1 cellular context compared by ENCODE assay signal in the genomic region with DNA sequence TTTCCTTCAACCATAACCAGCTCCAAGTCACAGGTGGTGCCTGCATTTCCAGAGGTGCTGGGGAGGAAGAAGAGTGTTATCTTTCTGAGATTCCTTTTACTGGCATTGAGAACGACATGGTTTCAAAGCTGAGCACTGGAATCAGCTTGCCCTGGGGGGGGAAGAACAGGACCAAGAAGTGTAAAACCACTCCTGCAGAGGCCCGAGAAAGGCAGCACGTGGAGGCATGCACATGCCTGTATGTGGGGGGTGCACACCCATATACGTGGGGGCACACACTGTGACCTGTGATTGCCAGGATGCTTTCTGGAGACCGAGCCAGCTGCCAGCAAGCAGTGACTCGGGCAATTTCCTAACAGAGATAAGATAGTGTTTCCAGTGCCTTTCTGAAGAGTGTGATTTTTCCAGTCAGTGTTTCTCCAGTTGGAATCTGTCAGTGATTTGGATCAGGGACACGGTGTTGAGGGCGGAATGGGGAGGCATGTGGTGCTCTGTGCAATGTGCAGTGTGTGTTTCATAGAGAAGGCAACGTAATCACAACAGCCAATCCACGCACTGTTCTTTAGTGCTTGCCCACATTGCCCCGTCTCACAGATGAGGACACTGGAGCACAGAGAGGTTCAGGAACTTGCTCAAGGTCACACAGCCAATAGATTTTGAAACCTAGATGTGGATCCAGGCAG.
TF ChIP-seq lines count a peak whose summit lies in the region.

No MANE protein-coding gene starts in this region.

TF ChIP-seq in HepG2, 621 proteins besides CTCF, POLR2A, EP300 and RAD21 (continued from another document):
- TF ChIP-seq, protein P1, sequence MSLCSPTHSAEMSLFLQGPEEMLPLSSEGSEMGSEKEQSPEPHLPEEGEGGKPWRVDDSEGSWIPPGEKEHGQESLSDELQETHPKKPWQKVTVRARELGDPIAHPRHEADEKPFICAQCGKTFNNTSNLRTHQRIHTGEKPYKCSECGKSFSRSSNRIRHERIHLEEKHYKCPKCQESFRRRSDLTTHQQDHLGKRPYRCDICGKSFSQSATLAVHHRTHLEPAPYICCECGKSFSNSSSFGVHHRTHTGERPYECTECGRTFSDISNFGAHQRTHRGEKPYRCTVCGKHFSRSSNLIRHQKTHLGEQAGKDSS (CRISPR knock-in tag; IDR thresholded peaks at IDR 0.05; ENCODE audit: borderline replicate concordance, low read depth) = 0 out of 2 replicates have a peak, but pooled peaks have one; percentile 44
- TF ChIP-seq REL (CRISPR knock-in tag; conservative IDR thresholded peaks at IDR 0.05) (no peak), ZC3H4 (CRISPR knock-in tag; IDR thresholded peaks at IDR 0.05; ENCODE audit: borderline replicate concordance) (peak; percentile 51; the same call in 1 of the 2 replicates), ZNF670 (CRISPR knock-in tag; IDR thresholded peaks at IDR 0.05; ENCODE audit: borderline replicate concordance) (no peak), ZNF569 (CRISPR knock-in tag; IDR thresholded peaks at IDR 0.05; ENCODE audit: borderline replicate concordance) (no peak), HNRNPK (IDR thresholded peaks at IDR 0.05; ENCODE audit: low read depth, low read length, poor library complexity, severe bottlenecking) (no peak), MIER2 (CRISPR knock-in tag; IDR thresholded peaks at IDR 0.05) (no peak), MYC (CRISPR knock-in tag; IDR thresholded peaks at IDR 0.05; ENCODE audit: borderline replicate concordance) (peak; percentile 49; the same call in 1 of the 2 replicates), ZNF672 (CRISPR knock-in tag; IDR thresholded peaks at IDR 0.05) (no peak), ZNF616 (CRISPR knock-in tag; IDR thresholded peaks at IDR 0.05; ENCODE audit: low read depth) (no peak), POLR2G (IDR thresholded peaks at IDR 0.05; ENCODE audit: low read depth, low read length) (0 out of 2 replicates have a peak, but pooled peaks have one; percentile 13), KDM1A (CRISPR knock-in tag; IDR thresholded peaks at IDR 0.05) (peak; percentile 96), TAF15 (IDR thresholded peaks at IDR 0.05; ENCODE audit: low read depth, low read length, poor library complexity, severe bottlenecking) (no peak), PHF8 (CRISPR knock-in tag; IDR thresholded peaks at IDR 0.05) (peak; percentile 14; the same call in 1 of the 2 replicates), ZNF891 (CRISPR knock-in tag; IDR thresholded peaks at IDR 0.05) (no peak), ZFP36 (IDR thresholded peaks at IDR 0.05; ENCODE audit: borderline replicate concordance, low read depth, low read length, partially characterized antibody) (peak; percentile 86), ZBTB21 (CRISPR knock-in tag; IDR thresholded peaks at IDR 0.05) (no peak), RCOR2 (CRISPR knock-in tag; IDR thresholded peaks at IDR 0.05) (peak; percentile 54; the same call in 1 of the 2 replicates), NCOR1 (IDR thresholded peaks at IDR 0.05; ENCODE audit: borderline replicate concordance, low read length) (no peak), ATF7-NPFF (CRISPR knock-in tag; IDR thresholded peaks at IDR 0.05; ENCODE audit: low read depth) (no peak), RBFOX2 (IDR thresholded peaks at IDR 0.05; ENCODE audit: low read depth, low read length) (0 out of 2 replicates have a peak, but pooled peaks have one; percentile 31)
- TF ChIP-seq, protein P2, sequence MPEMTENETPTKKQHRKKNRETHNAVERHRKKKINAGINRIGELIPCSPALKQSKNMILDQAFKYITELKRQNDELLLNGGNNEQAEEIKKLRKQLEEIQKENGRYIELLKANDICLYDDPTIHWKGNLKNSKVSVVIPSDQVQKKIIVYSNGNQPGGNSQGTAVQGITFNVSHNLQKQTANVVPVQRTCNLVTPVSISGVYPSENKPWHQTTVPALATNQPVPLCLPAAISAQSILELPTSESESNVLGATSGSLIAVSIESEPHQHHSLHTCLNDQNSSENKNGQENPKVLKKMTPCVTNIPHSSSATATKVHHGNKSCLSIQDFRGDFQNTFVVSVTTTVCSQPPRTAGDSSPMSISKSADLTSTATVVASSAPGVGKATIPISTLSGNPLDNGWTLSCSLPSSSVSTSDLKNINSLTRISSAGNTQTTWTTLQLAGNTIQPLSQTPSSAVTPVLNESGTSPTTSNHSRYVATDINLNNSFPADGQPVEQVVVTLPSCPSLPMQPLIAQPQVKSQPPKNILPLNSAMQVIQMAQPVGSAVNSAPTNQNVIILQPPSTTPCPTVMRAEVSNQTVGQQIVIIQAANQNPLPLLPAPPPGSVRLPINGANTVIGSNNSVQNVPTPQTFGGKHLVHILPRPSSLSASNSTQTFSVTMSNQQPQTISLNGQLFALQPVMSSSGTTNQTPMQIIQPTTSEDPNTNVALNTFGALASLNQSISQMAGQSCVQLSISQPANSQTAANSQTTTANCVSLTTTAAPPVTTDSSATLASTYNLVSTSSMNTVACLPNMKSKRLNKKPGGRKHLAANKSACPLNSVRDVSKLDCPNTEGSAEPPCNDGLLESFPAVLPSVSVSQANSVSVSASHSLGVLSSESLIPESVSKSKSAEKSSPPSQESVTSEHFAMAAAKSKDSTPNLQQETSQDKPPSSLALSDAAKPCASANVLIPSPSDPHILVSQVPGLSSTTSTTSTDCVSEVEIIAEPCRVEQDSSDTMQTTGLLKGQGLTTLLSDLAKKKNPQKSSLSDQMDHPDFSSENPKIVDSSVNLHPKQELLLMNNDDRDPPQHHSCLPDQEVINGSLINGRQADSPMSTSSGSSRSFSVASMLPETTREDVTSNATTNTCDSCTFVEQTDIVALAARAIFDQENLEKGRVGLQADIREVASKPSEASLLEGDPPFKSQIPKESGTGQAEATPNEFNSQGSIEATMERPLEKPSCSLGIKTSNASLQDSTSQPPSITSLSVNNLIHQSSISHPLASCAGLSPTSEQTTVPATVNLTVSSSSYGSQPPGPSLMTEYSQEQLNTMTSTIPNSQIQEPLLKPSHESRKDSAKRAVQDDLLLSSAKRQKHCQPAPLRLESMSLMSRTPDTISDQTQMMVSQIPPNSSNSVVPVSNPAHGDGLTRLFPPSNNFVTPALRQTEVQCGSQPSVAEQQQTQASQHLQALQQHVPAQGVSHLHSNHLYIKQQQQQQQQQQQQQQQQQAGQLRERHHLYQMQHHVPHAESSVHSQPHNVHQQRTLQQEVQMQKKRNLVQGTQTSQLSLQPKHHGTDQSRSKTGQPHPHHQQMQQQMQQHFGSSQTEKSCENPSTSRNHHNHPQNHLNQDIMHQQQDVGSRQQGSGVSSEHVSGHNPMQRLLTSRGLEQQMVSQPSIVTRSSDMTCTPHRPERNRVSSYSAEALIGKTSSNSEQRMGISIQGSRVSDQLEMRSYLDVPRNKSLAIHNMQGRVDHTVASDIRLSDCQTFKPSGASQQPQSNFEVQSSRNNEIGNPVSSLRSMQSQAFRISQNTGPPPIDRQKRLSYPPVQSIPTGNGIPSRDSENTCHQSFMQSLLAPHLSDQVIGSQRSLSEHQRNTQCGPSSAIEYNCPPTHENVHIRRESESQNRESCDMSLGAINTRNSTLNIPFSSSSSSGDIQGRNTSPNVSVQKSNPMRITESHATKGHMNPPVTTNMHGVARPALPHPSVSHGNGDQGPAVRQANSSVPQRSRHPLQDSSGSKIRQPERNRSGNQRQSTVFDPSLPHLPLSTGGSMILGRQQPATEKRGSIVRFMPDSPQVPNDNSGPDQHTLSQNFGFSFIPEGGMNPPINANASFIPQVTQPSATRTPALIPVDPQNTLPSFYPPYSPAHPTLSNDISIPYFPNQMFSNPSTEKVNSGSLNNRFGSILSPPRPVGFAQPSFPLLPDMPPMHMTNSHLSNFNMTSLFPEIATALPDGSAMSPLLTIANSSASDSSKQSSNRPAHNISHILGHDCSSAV (CRISPR knock-in tag; IDR thresholded peaks at IDR 0.05; ENCODE audit: borderline replicate concordance) = no peak
- TF ChIP-seq, protein P3, sequence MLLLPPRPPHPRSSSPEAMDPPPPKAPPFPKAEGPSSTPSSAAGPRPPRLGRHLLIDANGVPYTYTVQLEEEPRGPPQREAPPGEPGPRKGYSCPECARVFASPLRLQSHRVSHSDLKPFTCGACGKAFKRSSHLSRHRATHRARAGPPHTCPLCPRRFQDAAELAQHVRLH (CRISPR knock-in tag; IDR thresholded peaks at IDR 0.05; ENCODE audit: borderline replicate concordance, low read depth) = 0 out of 2 replicates have a peak, but pooled peaks have one; percentile 26
- TF ChIP-seq, protein P4, sequence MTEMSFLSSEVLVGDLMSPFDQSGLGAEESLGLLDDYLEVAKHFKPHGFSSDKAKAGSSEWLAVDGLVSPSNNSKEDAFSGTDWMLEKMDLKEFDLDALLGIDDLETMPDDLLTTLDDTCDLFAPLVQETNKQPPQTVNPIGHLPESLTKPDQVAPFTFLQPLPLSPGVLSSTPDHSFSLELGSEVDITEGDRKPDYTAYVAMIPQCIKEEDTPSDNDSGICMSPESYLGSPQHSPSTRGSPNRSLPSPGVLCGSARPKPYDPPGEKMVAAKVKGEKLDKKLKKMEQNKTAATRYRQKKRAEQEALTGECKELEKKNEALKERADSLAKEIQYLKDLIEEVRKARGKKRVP (CRISPR knock-in tag; IDR thresholded peaks at IDR 0.05) = peak in 1 of 2 experiments; percentile 60; a peak in 2 of 4 replicates
- TF ChIP-seq, protein P5, sequence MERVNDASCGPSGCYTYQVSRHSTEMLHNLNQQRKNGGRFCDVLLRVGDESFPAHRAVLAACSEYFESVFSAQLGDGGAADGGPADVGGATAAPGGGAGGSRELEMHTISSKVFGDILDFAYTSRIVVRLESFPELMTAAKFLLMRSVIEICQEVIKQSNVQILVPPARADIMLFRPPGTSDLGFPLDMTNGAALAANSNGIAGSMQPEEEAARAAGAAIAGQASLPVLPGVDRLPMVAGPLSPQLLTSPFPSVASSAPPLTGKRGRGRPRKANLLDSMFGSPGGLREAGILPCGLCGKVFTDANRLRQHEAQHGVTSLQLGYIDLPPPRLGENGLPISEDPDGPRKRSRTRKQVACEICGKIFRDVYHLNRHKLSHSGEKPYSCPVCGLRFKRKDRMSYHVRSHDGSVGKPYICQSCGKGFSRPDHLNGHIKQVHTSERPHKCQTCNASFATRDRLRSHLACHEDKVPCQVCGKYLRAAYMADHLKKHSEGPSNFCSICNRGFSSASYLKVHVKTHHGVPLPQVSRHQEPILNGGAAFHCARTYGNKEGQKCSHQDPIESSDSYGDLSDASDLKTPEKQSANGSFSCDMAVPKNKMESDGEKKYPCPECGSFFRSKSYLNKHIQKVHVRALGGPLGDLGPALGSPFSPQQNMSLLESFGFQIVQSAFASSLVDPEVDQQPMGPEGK (CRISPR knock-in tag; IDR thresholded peaks at IDR 0.05) = peak; percentile 50; the same call in 1 of the 2 replicates
- TF ChIP-seq, protein P6, sequence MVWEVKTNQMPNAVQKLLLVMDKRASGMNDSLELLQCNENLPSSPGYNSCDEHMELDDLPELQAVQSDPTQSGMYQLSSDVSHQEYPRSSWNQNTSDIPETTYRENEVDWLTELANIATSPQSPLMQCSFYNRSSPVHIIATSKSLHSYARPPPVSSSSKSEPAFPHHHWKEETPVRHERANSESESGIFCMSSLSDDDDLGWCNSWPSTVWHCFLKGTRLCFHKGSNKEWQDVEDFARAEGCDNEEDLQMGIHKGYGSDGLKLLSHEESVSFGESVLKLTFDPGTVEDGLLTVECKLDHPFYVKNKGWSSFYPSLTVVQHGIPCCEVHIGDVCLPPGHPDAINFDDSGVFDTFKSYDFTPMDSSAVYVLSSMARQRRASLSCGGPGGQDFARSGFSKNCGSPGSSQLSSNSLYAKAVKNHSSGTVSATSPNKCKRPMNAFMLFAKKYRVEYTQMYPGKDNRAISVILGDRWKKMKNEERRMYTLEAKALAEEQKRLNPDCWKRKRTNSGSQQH (CRISPR knock-in tag; IDR thresholded peaks at IDR 0.05; ENCODE audit: low read depth) = no peak
- TF ChIP-seq, protein P7, sequence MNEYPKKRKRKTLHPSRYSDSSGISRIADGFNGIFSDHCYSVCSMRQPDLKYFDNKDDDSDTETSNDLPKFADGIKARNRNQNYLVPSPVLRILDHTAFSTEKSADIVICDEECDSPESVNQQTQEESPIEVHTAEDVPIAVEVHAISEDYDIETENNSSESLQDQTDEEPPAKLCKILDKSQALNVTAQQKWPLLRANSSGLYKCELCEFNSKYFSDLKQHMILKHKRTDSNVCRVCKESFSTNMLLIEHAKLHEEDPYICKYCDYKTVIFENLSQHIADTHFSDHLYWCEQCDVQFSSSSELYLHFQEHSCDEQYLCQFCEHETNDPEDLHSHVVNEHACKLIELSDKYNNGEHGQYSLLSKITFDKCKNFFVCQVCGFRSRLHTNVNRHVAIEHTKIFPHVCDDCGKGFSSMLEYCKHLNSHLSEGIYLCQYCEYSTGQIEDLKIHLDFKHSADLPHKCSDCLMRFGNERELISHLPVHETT (CRISPR knock-in tag; conservative IDR thresholded peaks at IDR 0.05) = 0 out of 2 replicates have a peak, but pooled peaks have one; percentile 36
TF ChIP-seq in HepG2: peak in this region for 31.
